Comparison of ENCODE assay signal across 13 cellular contexts in genomic region chr6:36605560-36606391, GRCh38. TPM values are rescaled to one million over a fixed set of nuclear protein-coding genes. Genes with fewer than 3 reads are reported as not detected.
DNase-seq lines count a peak whose midpoint lies in the region; ATAC-seq, FAIRE-seq and TF ChIP-seq lines count a peak whose summit lies in the region.
"Had no signal": no experiment of that assay in that cellular context is flagged by ENCODE, and none has a peak within 500 bp of the region (broad histone marks: within the 10 kb centered on the region; RNA-seq: fewer than 3 reads in every experiment).

No MANE protein-coding gene starts in this region.

- no peak overlapping the region for H3K4me3 ChIP-seq in BLaER1
- no peak overlapping the region for H3K4me3 ChIP-seq in HUES48 (ENCODE audit: low read depth, low read length)
- no peak overlapping the region for H3K4me3 ChIP-seq in K562
- no peak overlapping the region for H3K4me3 ChIP-seq in vagina
- H3K4me3 ChIP-seq in SJCRH30 = no peak overlapping the region

- H3K9me3 ChIP-seq in BLaER1 (no peaks in the 10 kb centered on the region), HUES48 (ENCODE audit: control insufficient read depth, insufficient read depth, low read length) (no peaks in the 10 kb centered on the region), K562 (replicated peaks; ENCODE audit: control insufficient read depth, insufficient read depth, low read depth, low read length) (no peaks in the 10 kb centered on the region), vagina (no peaks in the 10 kb centered on the region), SJCRH30 (replicated peaks) (no peaks in the 10 kb centered on the region)

- TF ChIP-seq CTCF in K562 (IDR thresholded peaks at IDR 0.05 in 2 of 3, conservative IDR thresholded peaks at IDR 0.05 in 1 of 3; ENCODE audit: insufficient read depth in 2 of 3, low read depth in 1 of 3, low read length in 3 of 3) (no peak), vagina (IDR thresholded peaks at IDR 0.05) (peak in 1 of 3 experiments; percentile 5)

- H3K27ac ChIP-seq in BLaER1 (no peak overlapping the region), HUES48 (ENCODE audit: low read depth, low read length) (peak overlapping the region; percentile 48), K562 (ENCODE audit: extremely low read depth, low read depth, low read length) (peak overlapping the region; percentile 3; the same call in 1 of the 3 replicates), vagina (no peak overlapping the region), SJCRH30 (no peak overlapping the region)

- H3K79me2 ChIP-seq in K562 (ENCODE audit: control insufficient read depth, insufficient read depth, low read length) = peaks cover 53% of the 10 kb centered on the region

- no TSS peak for BruUV-seq in K562 (replicated peaks; lab: Mats Ljungman, UMichigan)

- TF ChIP-seq RAD21 in K562 (CRISPR knock-in tag; conservative IDR thresholded peaks at IDR 0.05 in 1 of 2, IDR thresholded peaks at IDR 0.05 in 1 of 2) = no peak

- peaks cover 27 to 87% (median 83%) of the 10 kb centered on the region in 4 donors for H3K4me1 Mint-ChIP-seq in naive thymus-derived CD8-positive, alpha-beta T cell

- in situ Hi-C loops in K562 (cut with MboI) = no loop called here

- intact Hi-C loops in K562 (cut with micrococcal nuclease) = no loop called here
- intact Hi-C loops in vagina (cut with DNase I) = no loop called here

- no peak for FAIRE-seq in K562 (lab: Jason Lieb, UNC)
- FAIRE-seq: keratinocyte, TTC549 had no signal

- ATAC-seq in K562 (peak; percentile 21), GM19467 (IDR thresholded peaks at IDR 0.05; ENCODE audit: unreplicated experiment) (no peak), HG03521 (IDR thresholded peaks at IDR 0.05; ENCODE audit: unreplicated experiment) (no peak)
- ATAC-seq in naive thymus-derived CD8-positive, alpha-beta T cell = no peak

- H4K20me1 ChIP-seq in BLaER1 = peaks cover 100% of the 10 kb centered on the region
- H4K20me1 ChIP-seq in K562 (replicated peaks; ENCODE audit: control insufficient read depth, insufficient read depth, low read length) = peaks cover 45% of the 10 kb centered on the region

- H2AFZ ChIP-seq in K562 (ENCODE audit: low read depth, low read length) = no peak overlapping the region

- no peaks in the 10 kb centered on the region for H3K9me3 Mint-ChIP-seq in naive thymus-derived CD8-positive, alpha-beta T cell

- POLR2A ChIA-PET in K562 (lab: Yijun Ruan, JAX) = interaction anchor here (0.6 to 8.7 kb wide), 11 partner anchors 8 to 385 kb away, joined by 3 to 239 read pairs (median 4); partner anchors contain the start of gene SRSF3
- POLR2A ChIA-PET in naive thymus-derived CD8-positive, alpha-beta T cell (lab: Charles Lee) = interaction anchor here (0.6 to 1.3 kb wide), 5 partner anchors 12 to 412 kb away, joined by 3 read pairs; partner anchors contain the start of gene SRSF3

- H3K4me1 ChIP-seq in BLaER1 (peaks cover 83% of the 10 kb centered on the region), HUES48 (ENCODE audit: control insufficient read depth, insufficient read depth, low read length) (no peaks in the 10 kb centered on the region), K562 (replicated peaks in 1 of 2; ENCODE audit: control insufficient read depth in 2 of 2, insufficient read depth in 2 of 2, low read length in 2 of 2) (no peaks in the 10 kb centered on the region; a peak in 1 of 5 replicates), vagina (peaks cover 90% of the 10 kb centered on the region), SJCRH30 (peaks cover 21% of the 10 kb centered on the region)

- H3K4me3 Mint-ChIP-seq in naive thymus-derived CD8-positive, alpha-beta T cell = peak overlapping the region in 8 of 10 donors; percentile 23 to 51 (median 36)

- H3K9me1 ChIP-seq in K562 (ENCODE audit: control insufficient read depth, insufficient read depth, low read length) = no peaks in the 10 kb centered on the region

- H3K27ac Mint-ChIP-seq in naive thymus-derived CD8-positive, alpha-beta T cell = peak overlapping the region; percentile 53 to 88 (median 81)

- no peak for DNase-seq in K562 (ENCODE audit: extremely low read depth in 1 of 4, low spot score in 3 of 4)
- DNase-seq in naive thymus-derived CD8-positive, alpha-beta T cell = peak in 1 of 10 donors; percentile 12
- no peak for DNase-seq in vagina (ENCODE audit: extremely low spot score in 2 of 2)
- no peak for DNase-seq in SJCRH30
- DNase-seq: cortex of kidney, GDM1, NCI-H526 had no signal

- no peak overlapping the region for H3K9ac ChIP-seq in BLaER1
- no peak overlapping the region for H3K9ac ChIP-seq in HUES48 (ENCODE audit: low read depth, low read length)
- H3K9ac ChIP-seq in K562 (ENCODE audit: insufficient read depth in 1 of 2, low read depth in 2 of 2, low read length in 2 of 2) = no peak overlapping the region; a peak in 1 of 4 replicates

- H3K27me3 Mint-ChIP-seq in naive thymus-derived CD8-positive, alpha-beta T cell = no peaks in the 10 kb centered on the region

- no peak for TF ChIP-seq EP300 in K562 (IDR thresholded peaks at IDR 0.05; ENCODE audit: low read length)

- TF ChIP-seq POLR2A in K562 (conservative IDR thresholded peaks at IDR 0.05) (peak; percentile 42), vagina (IDR thresholded peaks at IDR 0.05) (no peak)

- H3K36me3 ChIP-seq in BLaER1 = peaks cover 99% of the 10 kb centered on the region
- H3K36me3 ChIP-seq in HUES48 (ENCODE audit: control insufficient read depth, insufficient read depth, low read length) = peaks cover 95% of the 10 kb centered on the region
- H3K36me3 ChIP-seq in K562 (ENCODE audit: control insufficient read depth, insufficient read depth, low read length) = peaks cover 96% of the 10 kb centered on the region
- H3K36me3 ChIP-seq in vagina = peaks cover 0 to 88% of the 10 kb centered on the region in 2 donors
- peaks cover 84% of the 10 kb centered on the region for H3K36me3 ChIP-seq in SJCRH30

- WGBS in K562 (ENCODE audit: insufficient coverage, low coverage, missing lambda C conversion rate) = 86% methylated on average over 7 of the region's 7 CpGs

- H3K27me3 ChIP-seq in BLaER1 (no peaks in the 10 kb centered on the region), HUES48 (ENCODE audit: control insufficient read depth, insufficient read depth, low read length) (no peaks in the 10 kb centered on the region), K562 (ENCODE audit: control insufficient read depth in 2 of 2, insufficient read depth in 2 of 2, low read length in 2 of 2) (no peaks in the 10 kb centered on the region), vagina (no peaks in the 10 kb centered on the region), SJCRH30 (no peaks in the 10 kb centered on the region)

- CTCF ChIA-PET in K562 (lab: Yijun Ruan, JAX; ENCODE audit: low intra/inter-chr PET ratio) = no interaction called here

- H3K36me3 Mint-ChIP-seq in naive thymus-derived CD8-positive, alpha-beta T cell = peaks cover 5 to 96% (median 46%) of the 10 kb centered on the region in 3 donors

- H3K4me2 ChIP-seq in BLaER1 (peak overlapping the region; percentile 82), K562 (ENCODE audit: insufficient read depth, low read length) (no peak overlapping the region)

TF ChIP-seq in K562, 482 proteins besides CTCF, POLR2A, EP300 and RAD21 (continues in another document):
- TF ChIP-seq POLR2B (IDR thresholded peaks at IDR 0.05; ENCODE audit: low read depth, partially characterized antibody) = peak; percentile 25

RNA-seq across cellular contexts. Expression of gene SRSF3, which starts 11.6 kb away (rescaled TPM):
- 228 and 415 TPM in 2 replicates for total RNA-seq in K562 (2011; cell fraction: chromatin; rRNA removed; ENCODE audit: low replicate concordance)
- total RNA-seq in K562 (2011; cell fraction: nucleolus; rRNA removed) = 155 and 159 TPM in 2 replicates
- 295 and 337 TPM in 2 replicates for total RNA-seq in K562 (2011; cell fraction: nucleoplasm; rRNA removed)
- total RNA-seq in K562 (2014; rRNA removed) = 251 and 341 TPM in 2 replicates
- 537 and 645 TPM in 2 replicates for total RNA-seq in K562 (2014; rRNA removed; fragmentation: Illumina TruSeq; extraction: Trizol)
- 344 and 365 TPM in 2 replicates for total RNA-seq in K562 (2015; rRNA removed; fragmentation: Illumina TruSeq; extraction: Trizol)
- total RNA-seq in K562 (2021) = 477 and 495 TPM in 2 replicates
- polyA plus RNA-seq in K562 (2011; rRNA removed) = 333 and 518 TPM in 2 replicates
- 407 and 505 TPM in 2 replicates for polyA plus RNA-seq in K562 (2011; cell fraction: cytosol; rRNA removed)
- polyA plus RNA-seq in K562 (2011; cell fraction: nucleus; rRNA removed) = 332 and 369 TPM in 2 replicates
- 333 and 367 TPM in 2 replicates for polyA plus RNA-seq in K562 (2012)
- polyA plus RNA-seq in K562 (2014; fragmentation: Illumina TruSeq; extraction: Trizol) = 337 and 448 TPM in 2 replicates
- polyA plus RNA-seq in K562 (2014; fragmentation: Nextera tagmentation; extraction: Ambion mirVana) = 1,000 to 10,000 TPM in 1 of 2 experiments, 100 to 1,000 TPM in 1; 955 to 1,200 TPM
- polyA plus RNA-seq in K562 (2014; rRNA removed) = 534 and 652 TPM in 2 replicates
- 453 and 564 TPM in 2 replicates for polyA minus RNA-seq in K562 (2011; rRNA and poly(A)+ RNA removed)
- polyA minus RNA-seq in K562 (2011; cell fraction: cytosol; rRNA and poly(A)+ RNA removed) = 130 and 151 TPM in 2 replicates
- 191 and 286 TPM in 2 replicates for polyA minus RNA-seq in K562 (2011; cell fraction: nucleus; rRNA and poly(A)+ RNA removed)
- total RNA-seq in naive thymus-derived CD8-positive, alpha-beta T cell = 100 to 1,000 TPM; 357 to 359 TPM
- polyA plus RNA-seq in naive thymus-derived CD8-positive, alpha-beta T cell = 100 to 1,000 TPM; 268 to 375 (median 332) TPM
- total RNA-seq in vagina = 144 TPM
- 395 and 493 TPM in 2 replicates for total RNA-seq in SJCRH30 (2014; rRNA removed; shearing (Covaris generic))

RNA-seq across cellular contexts. Expression of gene STK38, which starts 58.5 kb away (rescaled TPM):
- total RNA-seq in K562 (2011; cell fraction: chromatin; rRNA removed; ENCODE audit: low replicate concordance) = 17.7 and 43.3 TPM in 2 replicates
- 9.7 and 11.1 TPM in 2 replicates for total RNA-seq in K562 (2011; cell fraction: nucleolus; rRNA removed)
- total RNA-seq in K562 (2011; cell fraction: nucleoplasm; rRNA removed) = 15.0 and 17.3 TPM in 2 replicates
- total RNA-seq in K562 (2014; rRNA removed) (10.6 and 11.3 TPM in 2 replicates), K562 (2014; rRNA removed; fragmentation: Illumina TruSeq; extraction: Trizol) (21.3 and 22.3 TPM in 2 replicates), K562 (2015; rRNA removed; fragmentation: Illumina TruSeq; extraction: Trizol) (24.9 and 25.0 TPM in 2 replicates), K562 (2021) (18.0 and 19.5 TPM in 2 replicates), vagina (31.9 TPM)
- polyA plus RNA-seq in K562 (2011; rRNA removed) (21.5 and 22.0 TPM in 2 replicates), K562 (2014; fragmentation: Illumina TruSeq; extraction: Trizol) (21.6 and 28.7 TPM in 2 replicates), K562 (2014; fragmentation: Nextera tagmentation; extraction: Ambion mirVana) (1 to 10 TPM; 5.7 to 8.8 TPM), K562 (2014; rRNA removed) (17.3 and 20.8 TPM in 2 replicates)
- polyA plus RNA-seq in K562 (2011; cell fraction: cytosol; rRNA removed) = 7.1 and 12.8 TPM in 2 replicates
- polyA plus RNA-seq in K562 (2011; cell fraction: nucleus; rRNA removed) = 31.7 and 38.9 TPM in 2 replicates
- 18.3 and 18.4 TPM in 2 replicates for polyA plus RNA-seq in K562 (2012)
- 14.8 and 16.4 TPM in 2 replicates for polyA minus RNA-seq in K562 (2011; rRNA and poly(A)+ RNA removed)
- 5.0 and 6.4 TPM in 2 replicates for polyA minus RNA-seq in K562 (2011; cell fraction: cytosol; rRNA and poly(A)+ RNA removed)
- polyA minus RNA-seq in K562 (2011; cell fraction: nucleus; rRNA and poly(A)+ RNA removed) = 7.7 and 14.3 TPM in 2 replicates
- total RNA-seq in naive thymus-derived CD8-positive, alpha-beta T cell = 100 to 1,000 TPM; 151 to 163 TPM
- polyA plus RNA-seq in naive thymus-derived CD8-positive, alpha-beta T cell = 10 to 100 TPM; 46.4 to 79.6 (median 52.8) TPM
- total RNA-seq in SJCRH30 (2014; rRNA removed; shearing (Covaris generic)) = 26.9 and 27.6 TPM in 2 replicates

Comparison
In these comparisons a context has a peak if more than half of its experiments do, and no peak if none do; other contexts are left out.
1. H3K27ac ChIP-seq: peak in HUES48 (single experiment) and K562 (single experiment); none in BLaER1 (single experiment), vagina (single experiment) and SJCRH30 (single experiment).